8 cellular contexts compared by ENCODE assay signal in genomic region chr2:65128297-65129190, GRCh38. TPM values are rescaled to one million over a fixed set of nuclear protein-coding genes. Genes with fewer than 3 reads are reported as not detected.
DNase-seq lines count a peak whose midpoint lies in the region; ATAC-seq and TF ChIP-seq lines count a peak whose summit lies in the region.

No MANE protein-coding gene starts in this region.

- H3K27me3 ChIP-seq in mammary epithelial cell (ENCODE audit: insufficient read depth, low read length) (no peaks in the 10 kb centered on the region), vagina (no peaks in the 10 kb centered on the region)

- H3K9me3 Mint-ChIP-seq in memory B cell = no peaks in the 10 kb centered on the region

- H3K27ac ChIP-seq in mammary epithelial cell (ENCODE audit: insufficient read depth, low read depth, low read length) (peak overlapping the region; percentile 92), vagina (peak overlapping the region; percentile 98)

- H3K4me2 ChIP-seq in mammary epithelial cell (ENCODE audit: insufficient read depth, low read depth, low read length) = peak overlapping the region; percentile 93

- H3K4me1 ChIP-seq in mammary epithelial cell (ENCODE audit: insufficient read depth, low read length) (peaks cover 6% of the 10 kb centered on the region), vagina (peaks cover 56% of the 10 kb centered on the region)

- peaks cover 9% of the 10 kb centered on the region for H4K20me1 ChIP-seq in mammary epithelial cell (ENCODE audit: insufficient read depth, low read length)

- H3K36me3 Mint-ChIP-seq in memory B cell = no peaks in the 10 kb centered on the region

- WGBS in mammary epithelial cell (ENCODE audit: low coverage, missing lambda C conversion rate) = 8% methylated on average over 8 of the region's 8 CpGs

- H3K27ac Mint-ChIP-seq in memory B cell = peak overlapping the region; percentile 96

- intact Hi-C loops in mammary epithelial cell (cut with micrococcal nuclease) = no loop called here
- intact Hi-C loops in vagina (cut with DNase I) = no loop called here

- peak overlapping the region; percentile 98 for H3K9ac ChIP-seq in mammary epithelial cell (ENCODE audit: insufficient read depth, low read length)

- no peaks in the 10 kb centered on the region for H3K27me3 Mint-ChIP-seq in memory B cell

- TF ChIP-seq POLR2A in vagina (IDR thresholded peaks at IDR 0.05) = no peak

- DNase-seq in EH (ENCODE audit: low read depth) = peak; percentile 55
- peak; percentile 41 for DNase-seq in NAMALWA (ENCODE audit: low spot score)
- DNase-seq in mammary epithelial cell = peak; percentile 58
- no peak for DNase-seq in memory B cell (ENCODE audit: low spot score in 2 of 2)
- no peak for DNase-seq in vagina (ENCODE audit: extremely low spot score in 2 of 2)
- DNase-seq in SW 1271 (lab: John Stamatoyannopoulos, UW) = no peak

- TF ChIP-seq CTCF in mammary epithelial cell (conservative IDR thresholded peaks at IDR 0.05 in 1 of 2, IDR thresholded peaks at IDR 0.05 in 1 of 2; ENCODE audit: extremely low read depth in 1 of 2, insufficient read depth in 1 of 2, low read depth in 1 of 2, low read length in 2 of 2) = no peak
- TF ChIP-seq CTCF in vagina (IDR thresholded peaks at IDR 0.05) = no peak

- H3K79me2 ChIP-seq in mammary epithelial cell (ENCODE audit: insufficient read depth, low read length) = peaks cover 64% of the 10 kb centered on the region

- TSS peak; percentile 31 for BruUV-seq in mammary epithelial cell (replicated peaks; lab: Mats Ljungman, UMichigan)

- CTCF ChIA-PET in mammary epithelial cell (lab: Charles Lee; ENCODE audit: low non-redundant PET) = no interaction called here

- H3K4me3 Mint-ChIP-seq in memory B cell = peak overlapping the region; percentile 94

- dilution Hi-C loops in mammary epithelial cell (cut with HindIII; ENCODE audit: low sequenced_read_pairs) = no loop called here

- in situ Hi-C loops in mammary epithelial cell (cut with MboI; ENCODE audit: low sequenced_read_pairs in 2 of 2) = no loop called here

- no peak for ATAC-seq in memory B cell (ENCODE audit: low read depth)
- ATAC-seq in HG02610 (IDR thresholded peaks at IDR 0.05; ENCODE audit: unreplicated experiment) = no peak
- no peak for ATAC-seq in HG03139 (IDR thresholded peaks at IDR 0.05; ENCODE audit: unreplicated experiment)

- H3K4me3 ChIP-seq in mammary epithelial cell (replicated peaks in 1 of 3; ENCODE audit: insufficient read depth in 1 of 3, low read depth in 2 of 3, low read length in 3 of 3) = peak overlapping the region; percentile 92 to 98 (median 93)
- H3K4me3 ChIP-seq in vagina = peak overlapping the region; percentile 98 to 99

- H3K4me1 Mint-ChIP-seq in memory B cell = peaks cover 19% of the 10 kb centered on the region

- no peaks in the 10 kb centered on the region for H3K9me3 ChIP-seq in mammary epithelial cell (replicated peaks; ENCODE audit: insufficient read depth, low read length)
- H3K9me3 ChIP-seq in vagina = no peaks in the 10 kb centered on the region

- H2AFZ ChIP-seq in mammary epithelial cell (ENCODE audit: low read depth, low read length) = no peak overlapping the region

- H3K36me3 ChIP-seq in mammary epithelial cell (ENCODE audit: insufficient read depth, low read length) = no peaks in the 10 kb centered on the region
- no peaks in the 10 kb centered on the region for H3K36me3 ChIP-seq in vagina

RNA-seq across cellular contexts. Expression of gene RAB1A, which starts 1.4 kb away (rescaled TPM):
- total RNA-seq in mammary epithelial cell (100 to 1,000 TPM in 1 of 2 donors, 10 to 100 TPM in 1; 76.7 to 158 TPM), vagina (92.3 TPM)
- polyA plus RNA-seq in mammary epithelial cell = 146 TPM
- polyA minus RNA-seq in mammary epithelial cell = 68.1 TPM

Comparison
In these comparisons a context has a peak if more than half of its experiments do, and no peak if none do; other contexts are left out.
1. DNase-seq: peak in EH (single experiment), NAMALWA (single experiment) and mammary epithelial cell (single experiment); none in memory B cell (0 of 2), vagina (0 of 2) and SW 1271 (0 of 2).